11 cellular contexts compared by ENCODE assay signal in the genomic region with DNA sequence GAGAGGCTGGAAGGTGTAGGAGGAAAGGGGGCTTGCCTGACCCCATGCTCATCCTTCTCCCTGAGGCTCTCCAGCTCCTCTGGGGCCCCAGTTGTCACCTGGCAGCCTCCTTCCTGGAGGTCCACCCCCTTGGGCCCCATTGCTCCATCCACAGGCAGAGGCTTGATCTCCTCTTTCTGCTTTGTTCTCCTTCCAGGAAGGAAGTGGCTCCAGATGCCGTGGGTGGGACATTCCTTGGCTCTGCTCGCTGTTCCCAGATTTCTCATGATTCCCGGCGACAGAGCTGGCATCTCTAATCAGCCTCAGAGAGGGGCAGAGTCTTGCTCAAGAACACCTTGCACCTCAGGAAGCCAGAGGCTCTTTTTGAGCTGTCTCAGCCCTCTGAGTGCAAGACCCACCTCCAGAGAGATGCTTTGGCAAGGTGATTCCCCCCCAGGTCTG.
DNase-seq lines count a peak whose midpoint lies in the region; ATAC-seq lines count a peak whose summit lies in the region.
"Had no signal": no experiment of that assay in that cellular context is flagged by ENCODE, and none has a peak within 500 bp of the region (broad histone marks: within the 10 kb centered on the region; RNA-seq: fewer than 3 reads in every experiment).

No MANE protein-coding gene starts in this region.

- DNase-seq in DMS 273 (lab: John Stamatoyannopoulos, UW; ENCODE audit: unreplicated experiment) (peak; percentile 40), DMS 273 treated with DMSO at 0.1 percent for 48 hours (lab: John Stamatoyannopoulos, UW) (no peak), adipocyte (ENCODE audit: low read depth) (peak; percentile 78), cerebellar cortex (ENCODE audit: low spot score) (no peak), NCI-H1694 treated with DMSO at 0.1 percent for 48 hours (lab: John Stamatoyannopoulos, UW) (no peak)
- DNase-seq in stimulated activated naive CD8-positive, alpha-beta T cell treated with anti-CD3 and anti-CD28 coated beads, Interleukin-15, amount 100 ng/mL, for 72 hours: no peak
- DNase-seq: activated CD4-positive, alpha-beta memory T cell treated with anti-CD3 and anti-CD28 coated beads for 36 hours; NCI-H526 treated with DMSO at 0.1 percent for 48 hours had no signal

- ATAC-seq in stimulated activated naive CD8-positive, alpha-beta T cell treated with anti-CD3 and anti-CD28 coated beads, Interleukin-15, amount 100 ng/mL, for 72 hours: no peak
- ATAC-seq in GM21390 (IDR thresholded peaks at IDR 0.05; ENCODE audit: unreplicated experiment): no peak

- peaks cover 93% of the 10 kb centered on the region for H3K4me1 Mint-ChIP-seq in stimulated activated naive CD8-positive, alpha-beta T cell treated with anti-CD3 and anti-CD28 coated beads, Interleukin-15, amount 100 ng/mL, for 72 hours

- peak overlapping the region; percentile 75 for H3K9ac ChIP-seq in adipocyte (ENCODE audit: low read length)

- peak overlapping the region; percentile 54 for H3K27ac ChIP-seq in layer of hippocampus (ENCODE audit: low read depth, low read length)
- H3K27ac ChIP-seq: 22Rv1 had no signal

- H3K36me3 ChIP-seq in adipocyte (ENCODE audit: control insufficient read depth, insufficient read depth, low read length, severe bottlenecking): no peaks in the 10 kb centered on the region

- no peaks in the 10 kb centered on the region for H3K9me3 Mint-ChIP-seq in stimulated activated naive CD8-positive, alpha-beta T cell treated with anti-CD3 and anti-CD28 coated beads, Interleukin-15, amount 100 ng/mL, for 72 hours
- H3K9me3 Mint-ChIP-seq: activated CD4-positive, alpha-beta memory T cell treated with anti-CD3 and anti-CD28 coated beads for 36 hours had no signal

- H3K27me3 ChIP-seq in adipocyte (replicated peaks; ENCODE audit: control insufficient read depth, insufficient read depth, low read length) (no peaks in the 10 kb centered on the region), layer of hippocampus (ENCODE audit: control insufficient read depth, insufficient read depth, low read length) (no peaks in the 10 kb centered on the region)

- peak overlapping the region; percentile 21 for H3K4me3 ChIP-seq in adipocyte (ENCODE audit: low read length)

- H3K27me3 Mint-ChIP-seq in stimulated activated naive CD8-positive, alpha-beta T cell treated with anti-CD3 and anti-CD28 coated beads, Interleukin-15, amount 100 ng/mL, for 72 hours: no peaks in the 10 kb centered on the region
- H3K27me3 Mint-ChIP-seq: activated CD4-positive, alpha-beta memory T cell treated with anti-CD3 and anti-CD28 coated beads for 36 hours had no signal

- peaks cover 65% of the 10 kb centered on the region for H3K4me1 ChIP-seq in adipocyte (ENCODE audit: control insufficient read depth, insufficient read depth, low read length)

- H3K9me3 ChIP-seq in adipocyte (ENCODE audit: control insufficient read depth, low read length): no peaks in the 10 kb centered on the region

- H3K4me3 Mint-ChIP-seq in stimulated activated naive CD8-positive, alpha-beta T cell treated with anti-CD3 and anti-CD28 coated beads, Interleukin-15, amount 100 ng/mL, for 72 hours: peak overlapping the region; percentile 52 to 76
- H3K4me3 Mint-ChIP-seq: activated CD4-positive, alpha-beta memory T cell treated with anti-CD3 and anti-CD28 coated beads for 36 hours had no signal

- peak overlapping the region in 1 of 2 donors; percentile 80 for H3K27ac Mint-ChIP-seq in stimulated activated naive CD8-positive, alpha-beta T cell treated with anti-CD3 and anti-CD28 coated beads, Interleukin-15, amount 100 ng/mL, for 72 hours

Comparison
In these comparisons a context has a peak if more than half of its experiments do, and no peak if none do; other contexts are left out.
1. DNase-seq: peak in DMS 273 (single experiment) and adipocyte (single experiment); none in DMS 273 treated with DMSO at 0.1 percent for 48 hours (single experiment), stimulated activated naive CD8-positive, alpha-beta T cell treated with anti-CD3 and anti-CD28 coated beads, Interleukin-15, amount 100 ng/mL, for 72 hours (0 of 2), cerebellar cortex (single experiment) and NCI-H1694 treated with DMSO at 0.1 percent for 48 hours (single experiment).